In genomic region chr16:21684199-21684598, GRCh38 we compare ENCODE assay signal across 8 cellular contexts. TPM values are rescaled to one million over a fixed set of nuclear protein-coding genes. Genes with fewer than 3 reads are reported as not detected.
DNase-seq lines count a peak whose midpoint lies in the region; ATAC-seq and TF ChIP-seq lines count a peak whose summit lies in the region.

No MANE protein-coding gene starts in this region.

- no peak overlapping the region for H3K27ac ChIP-seq in brain microvascular endothelial cell

- peak; percentile 67 for TF ChIP-seq CTCF in brain microvascular endothelial cell (IDR thresholded peaks at IDR 0.05; ENCODE audit: low read depth, low read length, missing control alignments)

- DNase-seq in NCI-H1694 (lab: John Stamatoyannopoulos, UW) (peak; percentile 23), NCI-H1694 treated with DMSO at 0.1 percent for 48 hours (lab: John Stamatoyannopoulos, UW) (no peak), NCI-H2171 treated with DMSO at 0.1 percent for 48 hours (lab: John Stamatoyannopoulos, UW) (peak; percentile 23), brain microvascular endothelial cell (no peak), left cardiac atrium (no peak)
- peak; percentile 29 for DNase-seq in stimulated activated CD4-positive, alpha-beta T cell treated with anti-CD3 and anti-CD28 coated beads, Interleukin-12 subunit alpha, Interleukin-12 subunit beta, amount 100 ng/mL, for 4 hours

- no peak overlapping the region for H3K4me3 ChIP-seq in brain microvascular endothelial cell (ENCODE audit: low read depth, low read length)

- H3K27me3 ChIP-seq in brain microvascular endothelial cell (replicated peaks): no peaks in the 10 kb centered on the region

- H3K36me3 ChIP-seq in brain microvascular endothelial cell (replicated peaks): no peaks in the 10 kb centered on the region

- intact Hi-C loops in left cardiac atrium (cut with DNase I): no loop called here

- ATAC-seq in HG02588 (IDR thresholded peaks at IDR 0.05; ENCODE audit: unreplicated experiment): no peak
- ATAC-seq in HG02571 (IDR thresholded peaks at IDR 0.05; ENCODE audit: unreplicated experiment): no peak
- no peak for ATAC-seq in left cardiac atrium

- in situ Hi-C loops in brain microvascular endothelial cell (cut with HindIII; ENCODE audit: low pct_ligation_motif_present, low sequenced_read_pairs): no loop called here

RNA-seq across cellular contexts. Expression of gene OTOA, which starts 20.4 kb away (rescaled TPM):
- under 1 TPM in 1 of 2 donors, not detected in 1; 0.29 TPM for total RNA-seq in left cardiac atrium

RNA-seq across cellular contexts. Expression of gene IGSF6, which starts 31.8 kb away (rescaled TPM):
- total RNA-seq in left cardiac atrium: 1 to 10 TPM; 4.8 to 5.8 TPM

Comparison
In these comparisons a context has a peak if more than half of its experiments do, and no peak if none do; other contexts are left out.
1. DNase-seq: peak in NCI-H1694 (single experiment), NCI-H2171 treated with DMSO at 0.1 percent for 48 hours (single experiment) and stimulated activated CD4-positive, alpha-beta T cell treated with anti-CD3 and anti-CD28 coated beads, Interleukin-12 subunit alpha, Interleukin-12 subunit beta, amount 100 ng/mL, for 4 hours (single experiment); none in NCI-H1694 treated with DMSO at 0.1 percent for 48 hours (single experiment), brain microvascular endothelial cell (single experiment) and left cardiac atrium (single experiment).